Comparison of ENCODE assay signal across 10 cellular contexts in the genomic region with DNA sequence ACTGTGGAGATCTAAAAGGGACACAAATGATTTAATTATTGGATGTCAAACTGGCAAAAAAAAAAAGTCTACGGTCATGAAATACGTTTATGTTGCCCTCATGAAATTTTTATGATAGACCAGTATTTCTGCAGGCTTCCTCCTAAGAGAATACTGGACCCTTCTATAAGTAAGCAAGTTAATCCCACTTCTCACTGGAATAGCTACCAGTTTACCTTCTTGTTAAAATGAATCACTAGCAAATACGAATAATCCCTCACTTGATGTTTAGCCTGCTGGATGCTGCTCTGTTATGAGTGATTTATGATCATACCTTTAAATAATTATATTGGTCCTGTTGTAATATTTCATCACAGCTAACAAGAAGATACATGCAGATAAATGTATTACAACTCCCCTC. TPM values are rescaled to one million over a fixed set of nuclear protein-coding genes. Genes with fewer than 3 reads are reported as not detected.
"Had no signal": no experiment of that assay in that cellular context is flagged by ENCODE, and none has a peak within 500 bp of the region (broad histone marks: within the 10 kb centered on the region; RNA-seq: fewer than 3 reads in every experiment).

No MANE protein-coding gene starts in this region.

- H3K4me1 ChIP-seq: HAP-1 had no signal

- H2AFZ ChIP-seq: GM23248 had no signal

- DNase-seq: GM23248, H7, HFFc6, IMR-90, KG1 had no signal

- H3K9ac ChIP-seq: GM23248 had no signal

- H3K4me3 ChIP-seq: GM23248, HAP-1, K562 had no signal

- H3K27ac Mint-ChIP-seq: HFFc6 had no signal

- FAIRE-seq: HTR-8/SVneo, K562 had no signal

- H3K9me3 ChIP-seq: HAP-1 had no signal

- H3K9me3 Mint-ChIP-seq: HFFc6 had no signal

- H3K27ac ChIP-seq: GM23248 had no signal

- ATAC-seq: HCT116, K562 had no signal

- H3K4me3 Mint-ChIP-seq: HFFc6 had no signal

- H3K36me3 ChIP-seq: HAP-1 had no signal

RNA-seq across cellular contexts. Expression of a gene that starts 39.6 kb away (rescaled TPM):
- total RNA-seq: GM23248, HFFc6, HT-29 had no signal
- polyA plus RNA-seq: GM23248, IMR-90, K562 had no signal
